24 cellular contexts compared by ENCODE assay signal in genomic region chr17:77853208-77853977, GRCh38.
"Had no signal": no experiment of that assay in that cellular context is flagged by ENCODE, and none has a peak within 500 bp of the region (broad histone marks: within the 10 kb centered on the region; RNA-seq: fewer than 3 reads in every experiment).

No MANE protein-coding gene starts in this region.

- H3K27me3 ChIP-seq: esophagus muscularis mucosa, gastroesophageal sphincter, ovary, upper lobe of left lung, vagina had no signal

- H3K27me3 Mint-ChIP-seq: naive thymus-derived CD4-positive, alpha-beta T cell had no signal

- H3K36me3 ChIP-seq: esophagus muscularis mucosa, gastroesophageal sphincter, left lung, neutrophil, ovary, suprapubic skin, tibial artery, upper lobe of left lung, vagina had no signal

- H3K4me2 ChIP-seq: smooth muscle cell had no signal

- H3K27ac ChIP-seq: epithelial cell of prostate, esophagus muscularis mucosa, gastroesophageal sphincter, left lung, neutrophil, ovary, suprapubic skin, tibial artery, upper lobe of left lung, vagina had no signal

- H3K4me3 ChIP-seq: esophagus muscularis mucosa, gastroesophageal sphincter, left lung, lung, ovary, smooth muscle cell, suprapubic skin, tibial artery, upper lobe of left lung, vagina had no signal

- H3K36me3 Mint-ChIP-seq: stimulated activated effector memory CD8-positive, alpha-beta T cell treated with anti-CD3 and anti-CD28 coated beads, Interleukin-12 subunit alpha, Interleukin-12 subunit beta, amount 100 ng/mL, for 72 hours had no signal

- H3K4me1 Mint-ChIP-seq: nephron progenitor cell had no signal

- H3K27ac Mint-ChIP-seq: naive thymus-derived CD4-positive, alpha-beta T cell; nephron progenitor cell; progenitor cell of endocrine pancreas; stimulated activated effector memory CD8-positive, alpha-beta T cell treated with anti-CD3 and anti-CD28 coated beads, Interleukin-12 subunit alpha, Interleukin-12 subunit beta, amount 100 ng/mL, for 72 hours had no signal

- H3K9me3 ChIP-seq: esophagus muscularis mucosa, gastroesophageal sphincter, left lung, neutrophil, ovary, suprapubic skin, tibial artery, upper lobe of left lung, vagina had no signal

- ATAC-seq: gastroesophageal sphincter; left lung; naive thymus-derived CD4-positive, alpha-beta T cell; stimulated activated effector memory CD8-positive, alpha-beta T cell treated with anti-CD3 and anti-CD28 coated beads, Interleukin-12 subunit alpha, Interleukin-12 subunit beta, amount 100 ng/mL, for 72 hours; stimulated activated naive CD8-positive, alpha-beta T cell treated with anti-CD3 and anti-CD28 coated beads, Interleukin-15, Interleukin-2, amounts not matched to agents 100 U/mL and 50 U/mL, for 24 hours had no signal

- DNase-seq: effector memory CD4-positive, alpha-beta T cell; glutamatergic neuron; islet precursor cell; mesenchymal stem cell; midbrain; naive thymus-derived CD4-positive, alpha-beta T cell; nephron progenitor cell; ovary; stimulated activated CD4-positive, alpha-beta T cell treated with anti-CD3 and anti-CD28 coated beads, Interleukin-4, amount 100 ng/mL, for 1 hour; stimulated activated CD8-positive, alpha-beta memory T cell treated with anti-CD3 and anti-CD28 coated beads, Interleukin-4, amount 100 ng/mL, for 48 hours; stimulated activated naive CD8-positive, alpha-beta T cell treated with anti-CD3 and anti-CD28 coated beads, Interleukin-15, Interleukin-2, amounts not matched to agents 100 U/mL and 50 U/mL, for 24 hours had no signal

- H3K4me3 Mint-ChIP-seq: naive thymus-derived CD4-positive, alpha-beta T cell; nephron progenitor cell; stimulated activated effector memory CD8-positive, alpha-beta T cell treated with anti-CD3 and anti-CD28 coated beads, Interleukin-12 subunit alpha, Interleukin-12 subunit beta, amount 100 ng/mL, for 72 hours had no signal

- H3K9me3 Mint-ChIP-seq: nephron progenitor cell had no signal

- H3K4me1 ChIP-seq: esophagus muscularis mucosa, gastroesophageal sphincter, left lung, suprapubic skin, tibial artery, upper lobe of left lung, vagina had no signal
